ENCODE assay signal across 14 cellular contexts in the genomic region with DNA sequence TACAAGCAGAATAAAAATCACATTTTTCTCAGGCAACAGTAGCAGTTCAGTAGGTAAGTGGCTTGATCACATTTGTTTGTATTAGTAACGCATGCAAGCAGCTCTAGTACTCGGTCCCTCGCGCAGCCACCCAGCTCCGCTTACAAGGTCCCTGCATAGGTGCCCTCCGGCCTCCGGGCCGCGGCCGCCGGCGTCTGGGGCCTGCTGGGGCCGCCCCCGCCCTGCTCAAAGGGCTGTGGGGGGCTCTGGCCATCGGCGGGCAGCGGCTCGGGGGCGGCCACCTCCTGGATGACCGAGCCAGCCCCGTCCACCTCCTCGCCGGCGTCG. TPM values are rescaled to one million over a fixed set of nuclear protein-coding genes. Genes with fewer than 3 reads are reported as not detected.
DNase-seq lines count a peak whose midpoint lies in the region; ATAC-seq, FAIRE-seq and TF ChIP-seq lines count a peak whose summit lies in the region.
"Had no signal": no experiment of that assay in that cellular context is flagged by ENCODE, and none has a peak within 500 bp of the region (broad histone marks: within the 10 kb centered on the region; RNA-seq: fewer than 3 reads in every experiment).

No MANE protein-coding gene starts in this region.

- no peak for DNase-seq in GM23338 (ENCODE audit: low spot score)
- peak in 1 of 3 donors; percentile 20 for DNase-seq in right lobe of liver
- no peak for DNase-seq in NCI-H1105 (lab: John Stamatoyannopoulos, UW)
- DNase-seq in D721Med (ENCODE audit: insufficient read length, low spot score), result no peak
- DNase-seq: activated CD8-positive, alpha-beta T cell treated with anti-CD3 and anti-CD28 coated beads, Interleukin-2, amount 10 ng/mL, durations not matched to agents 7 days and 5 days; activated effector memory CD4-positive, alpha-beta T cell treated with Interleukin-2 at 50 U/mL for 16 hours; effector CD8-positive, alpha-beta T cell; foreskin melanocyte; NCI-H1092; stimulated activated CD4-positive, alpha-beta T cell treated with anti-CD3 and anti-CD28 coated beads, Interleukin-2, amount 100 ng/mL, for 48 hours had no signal

- H3K4me3 Mint-ChIP-seq in GM23338, result peak overlapping the region; percentile 44; the same call in 1 of the 3 replicates
- H3K4me3 Mint-ChIP-seq: activated CD8-positive, alpha-beta T cell treated with anti-CD3 and anti-CD28 coated beads, Interleukin-2, amount 10 ng/mL, durations not matched to agents 7 days and 5 days had no signal

- peaks cover 15% of the 10 kb centered on the region; the same call in 1 of the 2 replicates for H3F3A ChIP-seq in GM23338 (replicated peaks; ENCODE audit: low read depth)

- H3K27ac Mint-ChIP-seq in GM23338, result peak overlapping the region; percentile 59; the same call in 1 of the 2 replicates
- H3K27ac Mint-ChIP-seq: activated CD8-positive, alpha-beta T cell treated with anti-CD3 and anti-CD28 coated beads, Interleukin-2, amount 10 ng/mL, durations not matched to agents 7 days and 5 days had no signal

- FAIRE-seq in D721Med (lab: Jason Lieb, UNC), result no peak

- H3K4me1 ChIP-seq in GM23338 (ENCODE audit: insufficient read depth), result peaks cover 14% of the 10 kb centered on the region
- peaks cover 0 to 45% (median 18%) of the 10 kb centered on the region in 4 donors for H3K4me1 ChIP-seq in right lobe of liver

- H3K27me3 ChIP-seq in GM23338 (ENCODE audit: insufficient read depth) (no peaks in the 10 kb centered on the region), right lobe of liver (no peaks in the 10 kb centered on the region)

- WGBS in right lobe of liver (ENCODE audit: insufficient coverage, low coverage, low lambda C conversion rate, missing lambda C conversion rate), result 89% methylated on average over 5 of the region's 25 CpGs

- H3K36me3 Mint-ChIP-seq in GM23338 (ENCODE audit: low read depth), result no peaks in the 10 kb centered on the region; the same call in 2 of the 3 replicates

- peaks cover 61% of the 10 kb centered on the region for H3K4me1 Mint-ChIP-seq in GM23338

- peaks cover 20% of the 10 kb centered on the region for H3K27me3 Mint-ChIP-seq in GM23338 (ENCODE audit: insufficient read depth, low read depth, poor library complexity)

- no peaks in the 10 kb centered on the region for H3K79me2 ChIP-seq in GM23338 (replicated peaks; ENCODE audit: insufficient read depth)

- no peaks in the 10 kb centered on the region; the same call in 1 of the 2 replicates for H4K20me1 ChIP-seq in GM23338 (replicated peaks; ENCODE audit: insufficient read depth)

- H3K27ac ChIP-seq in GM23338 (ENCODE audit: low read depth) (peak overlapping the region; percentile 57; the same call in 1 of the 2 replicates), cingulate gyrus (ENCODE audit: low read depth, low read length) (peak overlapping the region; percentile 79), right lobe of liver (peak overlapping the region; percentile 47 to 77 (median 68)), skin epidermis (peak overlapping the region in 19 of 21 experiments; percentile 18 to 81 (median 57))

- H3K4me3 ChIP-seq in GM23338, result no peak overlapping the region
- peak overlapping the region in 1 of 3 donors; percentile 22 for H3K4me3 ChIP-seq in right lobe of liver
- H3K4me3 ChIP-seq in skin epidermis, result no peak overlapping the region

- no peak for TF ChIP-seq CTCF in GM23338 (conservative IDR thresholded peaks at IDR 0.05; ENCODE audit: low read depth in 2 of 2)
- TF ChIP-seq CTCF in right lobe of liver (IDR thresholded peaks at IDR 0.05), result no peak
- no peak for TF ChIP-seq CTCF in D721Med (IDR thresholded peaks at IDR 0.05; ENCODE audit: insufficient read depth, missing control alignments)

- TF ChIP-seq POLR2A in right lobe of liver (IDR thresholded peaks at IDR 0.05), result no peak

- ATAC-seq in GM23338 (peak; percentile 58), right lobe of liver (peak in 1 of 4 donors; percentile 3), HG03139 (IDR thresholded peaks at IDR 0.05; ENCODE audit: unreplicated experiment) (no peak), HG03521 (IDR thresholded peaks at IDR 0.05; ENCODE audit: unreplicated experiment) (no peak)
- ATAC-seq: activated CD8-positive, alpha-beta T cell treated with anti-CD3 and anti-CD28 coated beads, Interleukin-2, amount 10 ng/mL, durations not matched to agents 7 days and 5 days had no signal

- no peak overlapping the region for H2AFZ ChIP-seq in GM23338

- 0 out of 2 replicates have a peak overlapping the region, but pooled peaks have one; percentile 26 for H3K4me2 ChIP-seq in GM23338

- H3K9me3 Mint-ChIP-seq in GM23338, result no peaks in the 10 kb centered on the region

- H3K36me3 ChIP-seq in GM23338 (ENCODE audit: insufficient read depth), result no peaks in the 10 kb centered on the region
- no peaks in the 10 kb centered on the region for H3K36me3 ChIP-seq in right lobe of liver

- H3K9me3 ChIP-seq in right lobe of liver, result no peaks in the 10 kb centered on the region

- intact Hi-C loops in right lobe of liver (cut with DNase I), result no loop called here

- no peaks in the 10 kb centered on the region for H3K9me2 ChIP-seq in GM23338 (ENCODE audit: insufficient read depth)

TF ChIP-seq in GM23338, 12 proteins besides CTCF, POLR2A, EP300 and RAD21:
- TF ChIP-seq EZH2phosphoT487 (IDR thresholded peaks at IDR 0.05; ENCODE audit: unreplicated experiment), result no peak
- no peak for TF ChIP-seq NANOG (IDR thresholded peaks at IDR 0.05; ENCODE audit: borderline replicate concordance)

RNA-seq across cellular contexts. Expression of a gene that starts 50.2 kb away (rescaled TPM):
- 86.6 and 95.7 TPM in 2 replicates for total RNA-seq in GM23338 (2014; rRNA removed; shearing (Covaris generic))
- 63.2 and 71.6 TPM in 2 replicates for polyA plus RNA-seq in GM23338 (2016; fragmentation: Nextera tagmentation; extraction: Ambion mirVana)
- total RNA-seq in right lobe of liver, result 10 to 100 TPM; 15.2 to 27.0 (median 16.5) TPM
